ENCODE assay signal across 2 cellular contexts in genomic region chrX:15107367-15107988, GRCh38.
TF ChIP-seq lines count a peak whose summit lies in the region.

No MANE protein-coding gene starts in this region.

TF ChIP-seq in HCT116, 20 proteins besides CTCF, POLR2A, EP300 and RAD21 (continued from another document):
- no peak for TF ChIP-seq ATF3 (IDR thresholded peaks at IDR 0.05)
- no peak for TF ChIP-seq SRF (IDR thresholded peaks at IDR 0.05; ENCODE audit: low read depth)
- TF ChIP-seq EGR1 (IDR thresholded peaks at IDR 0.05; ENCODE audit: low read depth): no peak
- no peak for TF ChIP-seq ZNF274 (IDR thresholded peaks at IDR 0.05; ENCODE audit: low read depth, low read length)
- no peak for TF ChIP-seq FOSL1 (IDR thresholded peaks at IDR 0.05; ENCODE audit: low read depth)
- TF ChIP-seq JUND (IDR thresholded peaks at IDR 0.05): no peak
- no peak for TF ChIP-seq ZFX (IDR thresholded peaks at IDR 0.05)
- TF ChIP-seq CEBPB (IDR thresholded peaks at IDR 0.05; ENCODE audit: low read depth): no peak
- no peak for TF ChIP-seq SP1 (IDR thresholded peaks at IDR 0.05; ENCODE audit: low read depth)
- TF ChIP-seq EZH2phosphoT487 (IDR thresholded peaks at IDR 0.05; ENCODE audit: borderline replicate concordance): no peak

TF ChIP-seq in WTC11, 78 proteins besides CTCF, POLR2A, EP300 and RAD21 (continued from another document):
- TF ChIP-seq ZNF425 (CRISPR knock-in tag; conservative IDR thresholded peaks at IDR 0.05) (no peak), ZNF396 (CRISPR knock-in tag; IDR thresholded peaks at IDR 0.05; ENCODE audit: borderline replicate concordance) (no peak), USF1 (CRISPR knock-in tag; IDR thresholded peaks at IDR 0.05) (no peak), OVOL2 (CRISPR knock-in tag; IDR thresholded peaks at IDR 0.05; ENCODE audit: borderline replicate concordance) (no peak), SMAD3 (CRISPR knock-in tag; IDR thresholded peaks at IDR 0.05; ENCODE audit: borderline replicate concordance) (no peak), ZMAT4 (CRISPR knock-in tag; IDR thresholded peaks at IDR 0.05) (no peak), ELF4 (CRISPR knock-in tag; IDR thresholded peaks at IDR 0.05; ENCODE audit: low read depth) (no peak), RELA (CRISPR knock-in tag; IDR thresholded peaks at IDR 0.05; ENCODE audit: borderline replicate concordance) (no peak), CDX4 (CRISPR knock-in tag; IDR thresholded peaks at IDR 0.05; ENCODE audit: borderline replicate concordance) (no peak)
